In genomic region chr9:129611302-129611800, GRCh38 we compare ENCODE assay signal across 1 cellular context.
TF ChIP-seq lines count a peak whose summit lies in the region.

No MANE protein-coding gene starts in this region.

TF ChIP-seq in HepG2, 621 proteins besides CTCF, POLR2A, EP300 and RAD21:
- TF ChIP-seq ZFP91 (CRISPR knock-in tag; IDR thresholded peaks at IDR 0.05; ENCODE audit: borderline replicate concordance) (peak; percentile 5; the same call in 1 of the 2 replicates), TBX3 (IDR thresholded peaks at IDR 0.05; ENCODE audit: borderline replicate concordance) (no peak), CCDC6 (CRISPR knock-in tag; IDR thresholded peaks at IDR 0.05) (no peak), ZNF329 (CRISPR knock-in tag; IDR thresholded peaks at IDR 0.05; ENCODE audit: low read depth) (peak; percentile 88), ARID4A (CRISPR knock-in tag; IDR thresholded peaks at IDR 0.05; ENCODE audit: borderline replicate concordance) (peak; percentile 22; the same call in 1 of the 2 replicates), MAFG (CRISPR knock-in tag; IDR thresholded peaks at IDR 0.05) (no peak), NONO (IDR thresholded peaks at IDR 0.05) (no peak), NONO (CRISPR knock-in tag; conservative IDR thresholded peaks at IDR 0.05) (0 out of 2 replicates have a peak, but pooled peaks have one; percentile 40), IKZF1 (IDR thresholded peaks at IDR 0.05) (no peak), AHDC1 (CRISPR knock-in tag; IDR thresholded peaks at IDR 0.05; ENCODE audit: borderline replicate concordance) (0 out of 2 replicates have a peak, but pooled peaks have one; percentile 3), ZUFSP (CRISPR knock-in tag; IDR thresholded peaks at IDR 0.05; ENCODE audit: borderline replicate concordance) (no peak), NRL (CRISPR knock-in tag; IDR thresholded peaks at IDR 0.05; ENCODE audit: borderline replicate concordance) (peak; percentile 47; the same call in 1 of the 2 replicates), ZFX (CRISPR knock-in tag; IDR thresholded peaks at IDR 0.05; ENCODE audit: low read depth) (no peak), ETS1 (CRISPR knock-in tag; IDR thresholded peaks at IDR 0.05) (no peak), ZSCAN9 (CRISPR knock-in tag; IDR thresholded peaks at IDR 0.05; ENCODE audit: borderline replicate concordance) (no peak), DNMT1 (CRISPR knock-in tag; IDR thresholded peaks at IDR 0.05) (0 out of 2 replicates have a peak, but pooled peaks have one; percentile 18), HNRNPL (IDR thresholded peaks at IDR 0.05; ENCODE audit: low read depth, low read length) (peak; percentile 12; the same call in 1 of the 2 replicates)
TF ChIP-seq in HepG2: peak in this region for 8.
